18 cellular contexts compared by ENCODE assay signal in genomic region chr2:47011264-47011663, GRCh38.
DNase-seq lines count a peak whose midpoint lies in the region; ATAC-seq and TF ChIP-seq lines count a peak whose summit lies in the region.
"Had no signal": no experiment of that assay in that cellular context is flagged by ENCODE, and none has a peak within 500 bp of the region (broad histone marks: within the 10 kb centered on the region; RNA-seq: fewer than 3 reads in every experiment).

No MANE protein-coding gene starts in this region.

- no peaks in the 10 kb centered on the region; the same call in 1 of the 2 replicates for H3K36me3 ChIP-seq in WERI-Rb-1
- peaks cover 0 to 36% of the 10 kb centered on the region in 2 donors for H3K36me3 ChIP-seq in gastroesophageal sphincter

- H3K4me1 ChIP-seq in gastroesophageal sphincter: peaks cover 12 to 100% (median 57%) of the 10 kb centered on the region in 3 donors

- no peaks in the 10 kb centered on the region for H3K27me3 Mint-ChIP-seq in activated CD4-positive, alpha-beta T cell treated with anti-CD3 and anti-CD28 coated beads, Interleukin-2, amount 10 ng/mL, durations not matched to agents 7 days and 5 days

- no peak for TF ChIP-seq POLR2A in gastroesophageal sphincter (IDR thresholded peaks at IDR 0.05)

- CTCF ChIA-PET in activated CD4-positive, alpha-beta T cell treated with anti-CD3 and anti-CD28 coated beads, Interleukin-2, amount 10 ng/mL, durations not matched to agents 7 days and 5 days (lab: Charles Lee): interaction anchor here (0.6 kb wide), 1 partner anchor 1109 kb away, joined by 4 read pairs; no protein-coding TSS in a partner anchor

- H3K36me3 Mint-ChIP-seq in activated CD4-positive, alpha-beta T cell treated with anti-CD3 and anti-CD28 coated beads, Interleukin-2, amount 10 ng/mL, durations not matched to agents 7 days and 5 days (ENCODE audit: low read depth): peaks cover 28% of the 10 kb centered on the region

- H3K4me3 Mint-ChIP-seq in activated CD4-positive, alpha-beta T cell treated with anti-CD3 and anti-CD28 coated beads, Interleukin-2, amount 10 ng/mL, durations not matched to agents 7 days and 5 days: no peak overlapping the region
- H3K4me3 Mint-ChIP-seq: GM23338 had no signal

- no peaks in the 10 kb centered on the region for H3K9me3 Mint-ChIP-seq in activated CD4-positive, alpha-beta T cell treated with anti-CD3 and anti-CD28 coated beads, Interleukin-2, amount 10 ng/mL, durations not matched to agents 7 days and 5 days
- H3K9me3 Mint-ChIP-seq: GM23338 had no signal

- no CpG with 5 or more reads among the region's 12 CpGs for WGBS in gastroesophageal sphincter (ENCODE audit: low coverage in 1 of 2), 2 donors

- H3K4me3 ChIP-seq in WERI-Rb-1 (ENCODE audit: low read depth, low read length) (no peak overlapping the region), gastroesophageal sphincter (no peak overlapping the region)
- H3K4me3 ChIP-seq: BLaER1 treated with 17β-estradiol and CSF1 and Interleukin-3, amounts not matched to agents 10 nM and 100 nM; GM23338 had no signal

- H3K27ac Mint-ChIP-seq in activated CD4-positive, alpha-beta T cell treated with anti-CD3 and anti-CD28 coated beads, Interleukin-2, amount 10 ng/mL, durations not matched to agents 7 days and 5 days: peak overlapping the region; percentile 50
- H3K27ac Mint-ChIP-seq: GM23338 had no signal

- POLR2A ChIA-PET in activated CD4-positive, alpha-beta T cell treated with anti-CD3 and anti-CD28 coated beads, Interleukin-2, amount 10 ng/mL, durations not matched to agents 7 days and 5 days (lab: Charles Lee): no interaction called here

- no peak for DNase-seq in activated CD4-positive, alpha-beta T cell treated with anti-CD3 and anti-CD28 coated beads, Interleukin-2, amount 10 ng/mL, durations not matched to agents 7 days and 5 days
- no peak for DNase-seq in activated CD4-positive, alpha-beta T cell treated with anti-CD3 and anti-CD28 coated beads, Interleukin-2, amount 50 U/mL, for 4 hours
- DNase-seq in WERI-Rb-1 (no peak), SIG-M5 (lab: John Stamatoyannopoulos, UW) (no peak), DMS79 treated with DMSO at 0.1 percent for 48 hours (lab: John Stamatoyannopoulos, UW) (no peak)
- DNase-seq: 8988T, DMS53, Karpas-422, MM.1S, NCI-H1105 treated with DMSO at 0.1 percent for 48 hours, NCI-H187 treated with DMSO at 0.1 percent for 48 hours, Right ventricle myocardium superior had no signal

- TF ChIP-seq CTCF in WERI-Rb-1 (IDR thresholded peaks at IDR 0.05; ENCODE audit: low read depth, low read length): no peak
- TF ChIP-seq CTCF in gastroesophageal sphincter (IDR thresholded peaks at IDR 0.05): no peak

- H3K27me3 ChIP-seq in WERI-Rb-1 (ENCODE audit: insufficient read depth, low read depth, severe bottlenecking) (no peaks in the 10 kb centered on the region), gastroesophageal sphincter (no peaks in the 10 kb centered on the region)
- H3K27me3 ChIP-seq: BLaER1 treated with 17β-estradiol and CSF1 and Interleukin-3, amounts not matched to agents 10 nM and 100 nM had no signal

- H3K4me1 Mint-ChIP-seq in activated CD4-positive, alpha-beta T cell treated with anti-CD3 and anti-CD28 coated beads, Interleukin-2, amount 10 ng/mL, durations not matched to agents 7 days and 5 days: no peaks in the 10 kb centered on the region

- TF ChIP-seq EP300 in gastroesophageal sphincter (IDR thresholded peaks at IDR 0.05): no peak

- H3K9me3 ChIP-seq in WERI-Rb-1 (ENCODE audit: severe bottlenecking) (no peaks in the 10 kb centered on the region), gastroesophageal sphincter (no peaks in the 10 kb centered on the region)
- H3K9me3 ChIP-seq: BLaER1 treated with 17β-estradiol and CSF1 and Interleukin-3, amounts not matched to agents 10 nM and 100 nM had no signal

- ATAC-seq in gastroesophageal sphincter: no peak
- no peak for ATAC-seq in HG03280 (IDR thresholded peaks at IDR 0.05; ENCODE audit: unreplicated experiment)
- ATAC-seq: GM23338, Panc1 had no signal

- H3K27ac ChIP-seq in WERI-Rb-1: peak overlapping the region; percentile 95
- peak overlapping the region in 3 of 4 donors; percentile 91 to 97 (median 96) for H3K27ac ChIP-seq in gastroesophageal sphincter
- peak overlapping the region; percentile 90 for H3K27ac ChIP-seq in temporal lobe (ENCODE audit: low read depth, low read length)
